In the genomic region with DNA sequence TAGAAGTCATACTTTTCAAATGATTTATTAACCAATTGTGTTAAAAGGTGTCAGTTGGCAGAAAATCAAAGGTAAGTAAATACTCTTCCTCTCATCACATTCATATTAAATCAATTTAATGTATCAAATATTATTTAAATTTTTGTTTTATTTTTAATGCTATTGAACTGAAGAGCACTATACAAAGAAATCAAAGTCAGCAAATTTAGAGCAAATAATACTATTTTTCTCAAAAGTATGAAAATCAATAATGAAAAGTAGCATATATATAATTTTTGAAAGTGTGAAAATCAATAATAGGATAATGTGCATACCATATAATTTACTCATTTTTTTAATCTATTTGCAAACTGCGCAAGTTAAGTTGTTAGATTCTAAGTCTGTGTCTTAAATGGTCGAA, we compare ENCODE assay signal across 22 cellular contexts.
"Had no signal": no experiment of that assay in that cellular context is flagged by ENCODE, and none has a peak within 500 bp of the region (broad histone marks: within the 10 kb centered on the region; RNA-seq: fewer than 3 reads in every experiment).

No MANE protein-coding gene starts in this region.

- H3K27me3 Mint-ChIP-seq: IgD-negative memory B cell had no signal

- H3K4me1 ChIP-seq: SJCRH30 had no signal

- ATAC-seq: HepG2, Panc1, PC-3, SK-N-SH treated with all-trans-retinoic acid at 6 μM for 48 hours had no signal

- H3K36me3 ChIP-seq: SJCRH30 had no signal

- DNase-seq: KBM-7, NCI-H1092, NCI-H1417 treated with DMSO at 0.1 percent for 48 hours, NCI-H146, NCI-H1694 treated with DMSO at 0.1 percent for 48 hours, NCI-H1930, NCI-H2081, NCI-H2171, NCI-H226, NCI-H446, NCI-H510A, NCI-H524 treated with DMSO at 0.1 percent for 48 hours, NCI-H69, NCI-H774, PC-3, SHP77, SJCRH30 had no signal

- H3K27me3 ChIP-seq: SJCRH30 had no signal

- H3K4me3 ChIP-seq: SJCRH30 had no signal

- FAIRE-seq: HepG2 had no signal

- H3K9me3 ChIP-seq: SJCRH30 had no signal

- H3K27ac ChIP-seq: RWPE1, SJCRH30 had no signal

- H3K4me3 Mint-ChIP-seq: IgD-negative memory B cell had no signal

- H3K27ac Mint-ChIP-seq: IgD-negative memory B cell had no signal

- H3K4me1 Mint-ChIP-seq: IgD-negative memory B cell had no signal
